In the genomic region with DNA sequence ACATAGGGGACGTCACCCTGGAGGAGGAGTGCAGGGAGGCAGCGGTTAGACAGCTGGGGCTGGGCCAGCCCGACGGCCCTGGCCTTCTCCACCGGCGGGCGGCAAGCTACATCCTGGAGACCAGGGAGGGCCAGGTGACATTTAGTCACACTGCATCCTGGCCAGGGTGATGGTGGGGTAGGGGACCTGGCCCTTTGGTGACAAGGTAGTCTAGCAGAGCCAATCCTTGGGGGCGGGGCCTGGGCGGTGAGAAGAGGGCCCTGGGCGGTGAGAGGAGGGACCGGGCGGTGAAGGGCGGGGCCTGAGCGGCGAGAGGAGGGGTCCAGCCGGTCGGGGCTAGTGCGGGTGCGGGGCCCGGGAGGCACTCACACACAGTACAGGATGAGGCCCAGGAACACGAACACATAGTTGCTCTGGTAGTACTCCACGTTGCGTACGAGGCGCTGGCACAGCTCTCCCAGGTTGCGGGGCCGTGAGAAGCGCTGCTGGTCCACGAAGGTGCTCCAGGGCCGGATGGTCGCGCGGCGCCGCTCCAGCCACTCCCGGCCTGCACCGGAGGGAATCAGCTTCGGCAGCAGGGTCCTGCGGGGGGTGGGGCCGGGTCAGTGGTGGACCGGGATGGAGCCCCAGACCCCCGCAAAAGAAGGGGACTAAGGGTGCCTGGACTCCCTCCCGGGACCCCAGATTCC, we compare ENCODE assay signal across 8 cellular contexts.
DNase-seq lines count a peak whose midpoint lies in the region; ATAC-seq and TF ChIP-seq lines count a peak whose summit lies in the region.

No MANE protein-coding gene starts in this region.

- H3K9ac ChIP-seq in mucosa of stomach (ENCODE audit: low read length), result peak overlapping the region; percentile 92

- H3K4me1 ChIP-seq in mucosa of stomach (ENCODE audit: control insufficient read depth, insufficient read depth, low read length), result peaks cover 30% of the 10 kb centered on the region

- no peaks in the 10 kb centered on the region for H3K27me3 ChIP-seq in mucosa of stomach (ENCODE audit: control insufficient read depth, insufficient read depth, low read length)

- DNase-seq in HK-2 (ENCODE audit: unreplicated experiment) (peak; percentile 78), NOMO-1 treated with dmso at 0.1 percent for 144 hours (lab: John Stamatoyannopoulos, UW; ENCODE audit: unreplicated experiment) (peak; percentile 50), activated T-cell treated with anti-CD3 and anti-CD28 coated beads for 48 hours (ENCODE audit: low read depth) (peak; percentile 83), epithelial cell of prostate (ENCODE audit: low read depth, low spot score) (no peak)
- peak; percentile 94 for DNase-seq in stimulated activated CD8-positive, alpha-beta memory T cell treated with anti-CD3 and anti-CD28 coated beads, Interleukin-4, amount 100 ng/mL, for 48 hours

- TF ChIP-seq CTCF in 22Rv1 (IDR thresholded peaks at IDR 0.05), result no peak

- no peaks in the 10 kb centered on the region for H3K36me3 ChIP-seq in mucosa of stomach (ENCODE audit: control insufficient read depth, insufficient read depth, low read length)

- peak overlapping the region; percentile 89 for H3K27ac ChIP-seq in 22Rv1
- peak overlapping the region; percentile 83 for H3K27ac ChIP-seq in epithelial cell of prostate

- H3K4me3 ChIP-seq in mucosa of stomach (ENCODE audit: low read length), result peak overlapping the region; percentile 81

- ATAC-seq in GM18505 (IDR thresholded peaks at IDR 0.05; ENCODE audit: unreplicated experiment), result peak; percentile 35

- H3K9me3 ChIP-seq in mucosa of stomach (ENCODE audit: control insufficient read depth, low read length), result no peaks in the 10 kb centered on the region

- TF ChIP-seq POLR2A in GM18505 (IDR thresholded peaks at IDR 0.05; ENCODE audit: borderline replicate concordance, extremely low read depth, insufficient read depth, insufficient read length), result peak; percentile 11
